ENCODE assay signal across 8 cellular contexts in genomic region chr3:136197159-136197715, GRCh38. TPM values are rescaled to one million over a fixed set of nuclear protein-coding genes. Genes with fewer than 3 reads are reported as not detected.
DNase-seq lines count a peak whose midpoint lies in the region; ATAC-seq and TF ChIP-seq lines count a peak whose summit lies in the region.

No MANE protein-coding gene starts in this region.

- peak overlapping the region; percentile 76 for H3K4me2 ChIP-seq in DOHH2 (ENCODE audit: low read length)

- 3 to 20% methylated on average over 6 to 10 of the region's 13 CpGs for WGBS in mesodermal cell (ENCODE audit: insufficient coverage in 2 of 2), 2 experiments

- DNase-seq in NCI-H1417 (lab: John Stamatoyannopoulos, UW): peak; percentile 14 to 80 (median 31)
- no peak for DNase-seq in breast epithelium (ENCODE audit: low spot score in 2 of 2)

- H3F3A ChIP-seq in DOHH2 (ENCODE audit: control insufficient read depth, insufficient read depth): peaks cover 3% of the 10 kb centered on the region

- peak overlapping the region; percentile 87 for H3K4me3 ChIP-seq in DOHH2 (ENCODE audit: low read length)
- H3K4me3 ChIP-seq in breast epithelium: peak overlapping the region; percentile 75 to 99 (median 88)
- H3K4me3 ChIP-seq in mesodermal cell (ENCODE audit: extremely low read depth, insufficient read depth, low read length, poor library complexity, severe bottlenecking): peak overlapping the region; percentile 87

- peaks cover 34% of the 10 kb centered on the region for H3K36me3 ChIP-seq in DOHH2 (ENCODE audit: control insufficient read depth, low read length)
- no peaks in the 10 kb centered on the region for H3K36me3 ChIP-seq in breast epithelium
- H3K36me3 ChIP-seq in mesodermal cell (ENCODE audit: control insufficient read depth, insufficient read depth, low read length): peaks cover 4% of the 10 kb centered on the region

- ATAC-seq in HG02610 (IDR thresholded peaks at IDR 0.05; ENCODE audit: unreplicated experiment): no peak
- ATAC-seq in activated CD4-positive, CD25-positive, alpha-beta regulatory T cell treated with anti-CD3 and anti-CD28 coated beads, Interleukin-2, amount 50 U/mL, for 24 hours: no peak
- ATAC-seq in GM18519 (IDR thresholded peaks at IDR 0.05; ENCODE audit: low FRiP score, unreplicated experiment): no peak
- no peak for ATAC-seq in HG02840 (IDR thresholded peaks at IDR 0.05; ENCODE audit: low FRiP score, unreplicated experiment)

- H3K27me3 ChIP-seq in DOHH2 (ENCODE audit: control insufficient read depth, low read length) (no peaks in the 10 kb centered on the region), breast epithelium (no peaks in the 10 kb centered on the region)

- H3K79me2 ChIP-seq in DOHH2 (ENCODE audit: control insufficient read depth, low read length): peaks cover 46% of the 10 kb centered on the region

- H3K9me2 ChIP-seq in DOHH2 (replicated peaks; ENCODE audit: control insufficient read depth, low read length): no peaks in the 10 kb centered on the region

- intact Hi-C loops in breast epithelium (cut with DNase I; ENCODE audit: low total_unique reads): loop anchor here (5.0 kb wide), 1 partner anchor 100 kb away; no protein-coding TSS in a partner anchor

- H3K27ac ChIP-seq in DOHH2 (ENCODE audit: low read depth, low read length) (peak overlapping the region; percentile 83), breast epithelium (peak overlapping the region; percentile 100), mesodermal cell (ENCODE audit: low read depth, low read length, severe bottlenecking) (peak overlapping the region; percentile 99)

- TF ChIP-seq POLR2A in breast epithelium (IDR thresholded peaks at IDR 0.05): no peak

- H4K20me1 ChIP-seq in DOHH2 (ENCODE audit: control insufficient read depth, insufficient read depth, low read depth, low read length): peaks cover 23% of the 10 kb centered on the region

- H3K4me1 ChIP-seq in DOHH2 (ENCODE audit: control insufficient read depth, low read length) (peaks cover 25% of the 10 kb centered on the region), breast epithelium (no peaks in the 10 kb centered on the region), mesodermal cell (ENCODE audit: control insufficient read depth, insufficient read depth, low read length, poor library complexity, severe bottlenecking) (peaks cover 7% of the 10 kb centered on the region)

- 0 out of 2 replicates have a peak, but pooled peaks cover 3% of the 10 kb centered on the region for H3K9me3 ChIP-seq in DOHH2 (ENCODE audit: control insufficient read depth, insufficient read depth, low read length)
- no peaks in the 10 kb centered on the region for H3K9me3 ChIP-seq in breast epithelium
- H3K9me3 ChIP-seq in mesodermal cell (ENCODE audit: control insufficient read depth, low read length): peaks cover 5% of the 10 kb centered on the region

- TF ChIP-seq CTCF in DOHH2 (IDR thresholded peaks at IDR 0.05; ENCODE audit: low read depth, low read length, poor library complexity, severe bottlenecking) (no peak), breast epithelium (IDR thresholded peaks at IDR 0.05) (no peak)

RNA-seq across cellular contexts. Expression of gene MSL2, which starts 1.1 kb away (rescaled TPM):
- total RNA-seq in breast epithelium: 10 to 100 TPM; 25.8 to 46.5 (median 27.5) TPM
- polyA plus RNA-seq in mesodermal cell (2013, experiment 1 of 2): 24.8 TPM
- 19.8 TPM for polyA plus RNA-seq in mesodermal cell (2013, experiment 2 of 2)

RNA-seq across cellular contexts. Expression of gene PCCB, which starts 52.9 kb away (rescaled TPM):
- total RNA-seq in breast epithelium: 10 to 100 TPM; 24.9 to 35.0 (median 31.3) TPM
- 44.4 TPM for polyA plus RNA-seq in mesodermal cell (2013, experiment 1 of 2)
- 40.6 TPM for polyA plus RNA-seq in mesodermal cell (2013, experiment 2 of 2)

Comparison
In these comparisons a context has a peak if more than half of its experiments do, and no peak if none do; other contexts are left out.
1. DNase-seq: peak in NCI-H1417 (3 of 3); none in breast epithelium (0 of 2).
2. Peak in every context shown above with its lines, with median percentiles within 50 percentile points of each other: H3K27ac ChIP-seq and H3K4me3 ChIP-seq.